Comparison of ENCODE assay signal across 1 cellular context in genomic region chr15:78761891-78762385, GRCh38.
TF ChIP-seq lines count a peak whose summit lies in the region.

No MANE protein-coding gene starts in this region.

TF ChIP-seq in GM12878, 131 proteins besides CTCF, POLR2A, EP300 and RAD21:
- TF ChIP-seq PRDM15 (CRISPR knock-in tag; IDR thresholded peaks at IDR 0.05) (no peak), LARP7 (IDR thresholded peaks at IDR 0.05) (0 out of 2 replicates have a peak, but pooled peaks have one; percentile 23), MTA2 (IDR thresholded peaks at IDR 0.05; ENCODE audit: low read depth) (no peak), ETV6 (conservative IDR thresholded peaks at IDR 0.05 in 1 of 2, IDR thresholded peaks at IDR 0.05 in 1 of 2; ENCODE audit: borderline replicate concordance in 1 of 2, low read depth in 1 of 2) (no peak; a peak in 1 of 4 replicates), IRF5 (IDR thresholded peaks at IDR 0.05; ENCODE audit: borderline replicate concordance) (no peak), CBFB (IDR thresholded peaks at IDR 0.05; ENCODE audit: low read depth) (no peak), DPF2 (IDR thresholded peaks at IDR 0.05) (0 out of 2 replicates have a peak, but pooled peaks have one; percentile 10), IKZF1 (conservative IDR thresholded peaks at IDR 0.05) (0 out of 2 replicates have a peak, but pooled peaks have one; percentile 15), SIX5 (IDR thresholded peaks at IDR 0.05; ENCODE audit: low read depth, low read length, severe bottlenecking) (no peak), CEBPB (IDR thresholded peaks at IDR 0.05; ENCODE audit: borderline replicate concordance in 1 of 2, low read depth in 2 of 2, low read length in 2 of 2) (no peak), CBX3 (IDR thresholded peaks at IDR 0.05; ENCODE audit: borderline replicate concordance, low read depth) (no peak), NR2C1 (IDR thresholded peaks at IDR 0.05) (no peak), RB1 (IDR thresholded peaks at IDR 0.05; ENCODE audit: borderline replicate concordance) (no peak)
